In the genomic region with DNA sequence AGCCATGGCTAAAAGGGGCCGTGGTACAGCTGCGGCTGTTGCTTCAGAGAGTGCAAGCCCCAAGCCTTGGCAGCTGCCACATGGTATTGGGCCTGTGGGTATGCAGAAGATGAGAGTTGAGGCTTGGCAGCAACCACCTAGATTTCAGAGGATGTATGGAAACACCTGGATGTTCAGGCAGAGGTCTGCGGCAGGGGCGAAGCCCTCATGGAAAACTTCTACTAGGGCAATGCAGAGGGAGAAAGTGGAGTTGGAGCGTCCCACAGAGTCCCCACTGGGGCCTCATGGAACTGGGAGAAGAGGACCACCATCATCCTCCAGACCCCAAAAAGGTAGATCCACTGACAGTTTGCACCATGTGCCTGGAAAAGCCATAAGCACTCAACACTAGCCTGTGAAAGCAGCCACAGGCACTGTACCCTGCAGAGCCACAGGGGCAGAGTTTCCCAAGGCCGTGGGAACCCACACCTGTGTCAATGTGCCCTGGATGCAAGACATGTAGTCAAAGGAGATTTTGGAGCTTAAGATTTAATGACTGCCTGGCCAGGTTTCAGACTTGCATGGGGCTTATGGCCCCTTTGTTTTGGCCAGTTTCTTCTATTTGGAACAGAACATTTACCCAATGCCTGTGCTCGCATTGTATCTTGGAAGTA, we compare ENCODE assay signal across 16 cellular contexts.
A peak's percentile ranks its signal among the peaks of the same experiment; 100 is the strongest.
DNase-seq lines count a peak whose midpoint lies in the region; ATAC-seq, FAIRE-seq and TF ChIP-seq lines count a peak whose summit lies in the region.
"Had no signal": no experiment of that assay in that cellular context is flagged by ENCODE, and none has a peak within 500 bp of the region (broad histone marks: within the 10 kb centered on the region; RNA-seq: fewer than 3 reads in every experiment).

No MANE protein-coding gene starts in this region.

- WGBS in endodermal cell (ENCODE audit: insufficient coverage in 1 of 2, insufficient read length in 1 of 2), 2 experiments = 95 to 98% methylated on average over 6 to 7 of the region's 7 CpGs
- WGBS in pancreas, 2 donors = 90 to 92% methylated on average over 7 of the region's 7 CpGs

- H3K4me1 ChIP-seq in endodermal cell (ENCODE audit: control insufficient read depth, insufficient read depth, low read length) (no peaks in the 10 kb centered on the region), pancreas (no peaks in the 10 kb centered on the region)
- H3K4me1 ChIP-seq: BLaER1, HAP-1 had no signal

- H3K4me3 Mint-ChIP-seq in activated CD4-positive, alpha-beta T cell treated with anti-CD3 and anti-CD28 coated beads, Interleukin-2, amount 10 ng/mL, durations not matched to agents 24 days and 14 days = no peak overlapping the region
- no peak overlapping the region for H3K4me3 Mint-ChIP-seq in endodermal cell
- no peak overlapping the region for H3K4me3 Mint-ChIP-seq in activated T-helper 17 cell treated with anti-CD3 and anti-CD28 coated beads, Interleukin-2, amount 50 U/mL, for 72 hours
- H3K4me3 Mint-ChIP-seq: CD14-positive monocyte; CD4-positive, alpha-beta memory T cell had no signal

- no peaks in the 10 kb centered on the region for H3K4me1 Mint-ChIP-seq in activated CD4-positive, alpha-beta T cell treated with anti-CD3 and anti-CD28 coated beads, Interleukin-2, amount 10 ng/mL, durations not matched to agents 24 days and 14 days
- H3K4me1 Mint-ChIP-seq in endodermal cell = no peaks in the 10 kb centered on the region
- H3K4me1 Mint-ChIP-seq in activated T-helper 17 cell treated with anti-CD3 and anti-CD28 coated beads, Interleukin-2, amount 50 U/mL, for 72 hours = no peaks in the 10 kb centered on the region
- H3K4me1 Mint-ChIP-seq: CD14-positive monocyte had no signal

- no peak for FAIRE-seq in pancreas (lab: Jason Lieb, UNC)
- FAIRE-seq: A549 had no signal

- TF ChIP-seq CTCF in endodermal cell (conservative IDR thresholded peaks at IDR 0.05) (no peak), pancreas (IDR thresholded peaks at IDR 0.05) (no peak)

- no peak overlapping the region for H3K27ac Mint-ChIP-seq in activated CD4-positive, alpha-beta T cell treated with anti-CD3 and anti-CD28 coated beads, Interleukin-2, amount 10 ng/mL, durations not matched to agents 24 days and 14 days
- H3K27ac Mint-ChIP-seq in endodermal cell = no peak overlapping the region
- H3K27ac Mint-ChIP-seq in activated T-helper 17 cell treated with anti-CD3 and anti-CD28 coated beads, Interleukin-2, amount 50 U/mL, for 72 hours = no peak overlapping the region
- H3K27ac Mint-ChIP-seq: CD14-positive monocyte; CD4-positive, alpha-beta memory T cell had no signal

- H3K9me3 ChIP-seq in endodermal cell (ENCODE audit: control insufficient read depth, low read length) (peaks cover 85% of the 10 kb centered on the region), pancreas (no peaks in the 10 kb centered on the region)

- DNase-seq in activated CD4-positive, alpha-beta T cell treated with anti-CD3 and anti-CD28 coated beads, Interleukin-2, amount 10 ng/mL, durations not matched to agents 24 days and 14 days = peak; percentile 45
- no peak for DNase-seq in activated CD4-positive, alpha-beta T cell treated with anti-CD3 and anti-CD28 coated beads for 48 hours
- no peak for DNase-seq in endodermal cell
- peak in 5 of 6 donors; percentile 43 to 57 (median 51) for DNase-seq in pancreas
- no peak for DNase-seq in NK-92 treated with Interleukin-12 subunit alpha and Interleukin-12 subunit beta, amount 100 ng/mL, for 24 hours (lab: John Stamatoyannopoulos, UW)
- DNase-seq: CD4-positive, alpha-beta memory T cell; DMS153; DMS79; GDM1 had no signal

- peak overlapping the region; percentile 48 for H3K4me3 ChIP-seq in endodermal cell (ENCODE audit: low read length)
- no peak overlapping the region for H3K4me3 ChIP-seq in pancreas
- H3K4me3 ChIP-seq: A549, BLaER1, HAP-1 had no signal

- no peaks in the 10 kb centered on the region for H3K27me3 Mint-ChIP-seq in activated CD4-positive, alpha-beta T cell treated with anti-CD3 and anti-CD28 coated beads, Interleukin-2, amount 10 ng/mL, durations not matched to agents 24 days and 14 days
- H3K27me3 Mint-ChIP-seq in endodermal cell (ENCODE audit: insufficient read depth) = no peaks in the 10 kb centered on the region
- no peaks in the 10 kb centered on the region for H3K27me3 Mint-ChIP-seq in activated T-helper 17 cell treated with anti-CD3 and anti-CD28 coated beads, Interleukin-2, amount 50 U/mL, for 72 hours
- H3K27me3 Mint-ChIP-seq: CD4-positive, alpha-beta memory T cell had no signal

- H3K36me3 ChIP-seq in endodermal cell (ENCODE audit: control insufficient read depth, insufficient read depth, low read length) (peaks cover 72% of the 10 kb centered on the region), pancreas (peaks cover 0 to 6% (median 0%) of the 10 kb centered on the region in 3 donors)

- peak; percentile 35 to 83 (median 67) for ATAC-seq in pancreas
- ATAC-seq in GM21576 (IDR thresholded peaks at IDR 0.05; ENCODE audit: unreplicated experiment) = no peak
- no peak for ATAC-seq in activated T-helper 17 cell treated with anti-CD3 and anti-CD28 coated beads, Interleukin-2, amount 50 U/mL, for 72 hours (replicated peaks)
- ATAC-seq: A549 had no signal

- intact Hi-C loops in activated CD4-positive, alpha-beta T cell treated with anti-CD3 and anti-CD28 coated beads, Interleukin-2, amount 10 ng/mL, durations not matched to agents 24 days and 14 days (cut with micrococcal nuclease) = no loop called here
- intact Hi-C loops in pancreas (cut with DNase I) = no loop called here

- H3K27me3 ChIP-seq in endodermal cell (ENCODE audit: control insufficient read depth, insufficient read depth, low read length, poor library complexity, severe bottlenecking) = no peaks in the 10 kb centered on the region
- H3K27me3 ChIP-seq in pancreas = no peaks in the 10 kb centered on the region
- H3K27me3 ChIP-seq: BLaER1 had no signal

- H3K9ac ChIP-seq in endodermal cell (ENCODE audit: extremely low read depth, low read length, poor library complexity, severe bottlenecking) = no peak overlapping the region
- H3K9ac ChIP-seq: BLaER1 had no signal

- no peak overlapping the region for H3K27ac ChIP-seq in endodermal cell (ENCODE audit: low read depth, low read length)
- H3K27ac ChIP-seq in pancreas = no peak overlapping the region
- H3K27ac ChIP-seq: 22Rv1, A549, BLaER1 had no signal

- H3K36me3 Mint-ChIP-seq in activated CD4-positive, alpha-beta T cell treated with anti-CD3 and anti-CD28 coated beads, Interleukin-2, amount 10 ng/mL, durations not matched to agents 24 days and 14 days (ENCODE audit: low read depth) = peaks cover 71% of the 10 kb centered on the region
- peaks cover 83% of the 10 kb centered on the region for H3K36me3 Mint-ChIP-seq in endodermal cell (ENCODE audit: low read depth)
- H3K36me3 Mint-ChIP-seq in activated T-helper 17 cell treated with anti-CD3 and anti-CD28 coated beads, Interleukin-2, amount 50 U/mL, for 72 hours (ENCODE audit: low read depth) = peaks cover 55% of the 10 kb centered on the region

- H3K9me3 Mint-ChIP-seq in activated CD4-positive, alpha-beta T cell treated with anti-CD3 and anti-CD28 coated beads, Interleukin-2, amount 10 ng/mL, durations not matched to agents 24 days and 14 days = peaks cover 40% of the 10 kb centered on the region
- H3K9me3 Mint-ChIP-seq in endodermal cell = peaks cover 60% of the 10 kb centered on the region
- peaks cover 4% of the 10 kb centered on the region for H3K9me3 Mint-ChIP-seq in activated T-helper 17 cell treated with anti-CD3 and anti-CD28 coated beads, Interleukin-2, amount 50 U/mL, for 72 hours

Comparison
In these comparisons a context has a peak if more than half of its experiments do, and no peak if none do; other contexts are left out.
1. DNase-seq: peak in activated CD4-positive, alpha-beta T cell treated with anti-CD3 and anti-CD28 coated beads, Interleukin-2, amount 10 ng/mL, durations not matched to agents 24 days and 14 days (single experiment) and pancreas (5 of 6); none in activated CD4-positive, alpha-beta T cell treated with anti-CD3 and anti-CD28 coated beads for 48 hours (single experiment), endodermal cell (single experiment) and NK-92 treated with Interleukin-12 subunit alpha and Interleukin-12 subunit beta, amount 100 ng/mL, for 24 hours (single experiment).
2. ATAC-seq: peak in pancreas (4 of 4); none in GM21576 (single experiment) and activated T-helper 17 cell treated with anti-CD3 and anti-CD28 coated beads, Interleukin-2, amount 50 U/mL, for 72 hours (single experiment).